In the genomic region with DNA sequence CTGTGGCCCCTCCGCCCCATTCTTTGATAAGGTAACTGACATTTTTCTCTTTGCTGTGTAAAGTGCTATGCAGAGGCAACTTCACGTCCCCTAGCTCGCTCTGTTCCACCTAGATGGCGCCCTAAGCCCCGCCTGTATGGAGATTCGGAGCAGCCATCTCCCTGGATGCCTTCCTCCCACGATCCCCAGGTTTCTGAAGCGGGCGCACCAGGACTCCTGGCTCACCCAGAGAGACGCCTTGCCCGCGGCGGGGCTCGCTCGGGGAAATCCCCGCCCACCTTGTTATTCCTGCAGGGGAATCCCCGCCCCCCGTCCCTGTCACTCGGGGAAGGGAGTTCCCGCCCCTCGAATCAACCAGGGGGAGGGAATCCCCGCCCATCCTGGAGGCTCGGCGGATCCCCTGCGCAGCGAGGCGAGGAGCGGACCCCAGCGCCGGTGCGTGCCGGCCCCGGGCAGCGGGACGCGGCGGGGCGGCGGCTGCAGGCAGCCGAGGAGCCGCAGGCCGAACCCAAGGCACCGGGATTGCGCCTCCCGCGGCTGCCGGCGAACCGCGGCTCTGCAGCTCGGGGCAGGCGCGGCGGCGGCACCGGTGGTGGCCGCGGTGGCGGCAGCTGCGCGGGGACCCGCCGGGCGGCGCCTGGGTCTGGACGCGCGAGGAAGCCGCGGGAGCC, we compare ENCODE assay signal across 8 cellular contexts. TPM values are rescaled to one million over a fixed set of nuclear protein-coding genes. Genes with fewer than 3 reads are reported as not detected.
DNase-seq lines count a peak whose midpoint lies in the region; ATAC-seq and TF ChIP-seq lines count a peak whose summit lies in the region.

TSS of gene PDZD2 (plus strand) at position 384 of the 671 bp plus-strand sequence.

- ATAC-seq in GM19043 (IDR thresholded peaks at IDR 0.05; ENCODE audit: low read depth, unreplicated experiment), result peak; percentile 76
- ATAC-seq in HG03354 (IDR thresholded peaks at IDR 0.05; ENCODE audit: poor library complexity, severe bottlenecking, unreplicated experiment), result peak; percentile 83

- peak within 1 kb of the TSS; percentile 71 for H3K4me3 Mint-ChIP-seq in activated CD4-positive, alpha-beta memory T cell treated with anti-CD3 and anti-CD28 coated beads for 36 hours

- POLR2A ChIA-PET in activated CD4-positive, alpha-beta memory T cell treated with anti-CD3 and anti-CD28 coated beads for 36 hours (lab: Charles Lee), result no interaction called here

- H3K4me1 Mint-ChIP-seq in activated CD4-positive, alpha-beta memory T cell treated with anti-CD3 and anti-CD28 coated beads for 36 hours (ENCODE audit: low read depth), result peaks cover 10% of the 10 kb centered on the region

- peak within 1 kb of the TSS; percentile 61 for H3K4me3 ChIP-seq in AG10803 (ENCODE audit: low read length)
- peak within 1 kb of the TSS; percentile 73 for H3K4me3 ChIP-seq in ectodermal cell (ENCODE audit: insufficient read depth, low read depth, low read length)

- H3K27me3 ChIP-seq in ectodermal cell (ENCODE audit: control insufficient read depth, insufficient read depth, low read length, poor library complexity, severe bottlenecking), result peaks cover 65% of the 10 kb centered on the region

- H3K4me1 ChIP-seq in ectodermal cell (ENCODE audit: control insufficient read depth, insufficient read depth, low read length), result peaks cover 10% of the 10 kb centered on the region

- DNase-seq in AG10803 (ENCODE audit: low read depth), result peak; percentile 41
- DNase-seq in NCI-H526 treated with DMSO at 0.1 percent for 48 hours (lab: John Stamatoyannopoulos, UW), result peak; percentile 68
- peak; percentile 75 for DNase-seq in activated CD4-positive, alpha-beta memory T cell treated with anti-CD3 and anti-CD28 coated beads for 36 hours
- DNase-seq in lung microvascular endothelial cell (ENCODE audit: low read depth in 2 of 2), result peak; percentile 47 to 68
- DNase-seq in stimulated activated CD4-positive, alpha-beta T cell treated with anti-CD3 and anti-CD28 coated beads, TNF-alpha, amount 100 ng/mL, for 48 hours (ENCODE audit: low read depth in 3 of 3), result peak; percentile 48 to 63 (median 55)

- intact Hi-C loops in activated CD4-positive, alpha-beta memory T cell treated with anti-CD3 and anti-CD28 coated beads for 36 hours (cut with micrococcal nuclease), result no loop called here

- peaks cover 12% of the 10 kb centered on the region for H3K27me3 Mint-ChIP-seq in activated CD4-positive, alpha-beta memory T cell treated with anti-CD3 and anti-CD28 coated beads for 36 hours

- no peak within 1 kb of the TSS for H3K27ac ChIP-seq in ectodermal cell (ENCODE audit: insufficient read depth, low read depth, low read length, poor library complexity, severe bottlenecking)

- H3K9me3 ChIP-seq in ectodermal cell (ENCODE audit: control insufficient read depth, low read length), result no peaks in the 10 kb centered on the region

- CTCF ChIA-PET in activated CD4-positive, alpha-beta memory T cell treated with anti-CD3 and anti-CD28 coated beads for 36 hours (lab: Charles Lee), result interaction anchor here (0.7 to 1.6 kb wide), 6 partner anchors 12 to 486 kb away, joined by 3 to 12 read pairs (median 4); partner anchors contain the start of genes C5orf22 and DROSHA

- H3K27ac Mint-ChIP-seq in activated CD4-positive, alpha-beta memory T cell treated with anti-CD3 and anti-CD28 coated beads for 36 hours, result no peak within 1 kb of the TSS

- 0% methylated on average over 70 of the region's 70 CpGs for WGBS in ectodermal cell, 2 experiments

- H3K9me3 Mint-ChIP-seq in activated CD4-positive, alpha-beta memory T cell treated with anti-CD3 and anti-CD28 coated beads for 36 hours, result no peaks in the 10 kb centered on the region

- no peaks in the 10 kb centered on the region for H3K36me3 ChIP-seq in ectodermal cell (ENCODE audit: control insufficient read depth, insufficient read depth, low read length)

- peak; percentile 42 for TF ChIP-seq CTCF in AG10803 (conservative IDR thresholded peaks at IDR 0.05; ENCODE audit: low read length)

- no peaks in the 10 kb centered on the region for H3K36me3 Mint-ChIP-seq in activated CD4-positive, alpha-beta memory T cell treated with anti-CD3 and anti-CD28 coated beads for 36 hours

RNA-seq across cellular contexts. Expression of gene PDZD2, which starts in this region (rescaled TPM):
- not detected for total RNA-seq in activated CD4-positive, alpha-beta memory T cell treated with anti-CD3 and anti-CD28 coated beads for 36 hours
- 2.3 TPM for polyA plus RNA-seq in ectodermal cell (2013, experiment 1 of 4)
- 2.0 TPM for polyA plus RNA-seq in ectodermal cell (2013, experiment 2 of 4)
- 1.4 TPM for polyA plus RNA-seq in ectodermal cell (2013, experiment 3 of 4)
- 1.4 TPM for polyA plus RNA-seq in ectodermal cell (2013, experiment 4 of 4)
- 0.20 and 1.3 TPM in 2 replicates for total RNA-seq in lung microvascular endothelial cell

Comparison
In these comparisons a context has a peak if more than half of its experiments do, and no peak if none do; other contexts are left out.
1. Peak in DNase-seq in activated CD4-positive, alpha-beta memory T cell treated with anti-CD3 and anti-CD28 coated beads for 36 hours; RNA of the gene not detected or under 1 TPM.